In the genomic region with DNA sequence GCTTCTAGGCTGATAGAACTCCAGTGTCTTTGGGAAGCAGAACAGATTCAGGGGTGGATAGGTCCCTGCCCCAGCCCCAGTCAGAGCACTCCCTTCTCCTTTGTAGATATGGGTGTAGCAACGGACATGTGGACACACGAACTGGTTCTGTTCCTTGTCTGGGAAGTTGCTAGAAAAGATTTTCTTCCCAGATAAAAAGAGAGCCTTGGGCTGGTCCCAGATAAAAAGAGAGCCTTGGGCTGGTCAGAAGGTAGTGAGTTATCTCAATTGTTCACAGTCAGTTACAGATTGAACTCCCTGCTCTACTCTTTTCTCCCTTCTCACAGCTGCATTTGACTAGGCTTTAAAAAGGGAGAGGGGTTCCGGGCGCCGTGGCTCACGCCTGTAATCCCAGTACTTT, we compare ENCODE assay signal across 1 cellular context.
TF ChIP-seq lines count a peak whose summit lies in the region.

No MANE protein-coding gene starts in this region.

TF ChIP-seq in HepG2, 621 proteins besides CTCF, POLR2A, EP300 and RAD21:
- TF ChIP-seq TMF1 (CRISPR knock-in tag; IDR thresholded peaks at IDR 0.05; ENCODE audit: low read depth) (no peak), EHMT2 (IDR thresholded peaks at IDR 0.05; ENCODE audit: borderline replicate concordance, low read depth, low read length) (no peak), ATRX (CRISPR knock-in tag; IDR thresholded peaks at IDR 0.05; ENCODE audit: borderline replicate concordance) (no peak), MYC (CRISPR knock-in tag; IDR thresholded peaks at IDR 0.05; ENCODE audit: borderline replicate concordance) (no peak), ZNF724P (CRISPR knock-in tag; IDR thresholded peaks at IDR 0.05; ENCODE audit: borderline replicate concordance) (no peak)
- TF ChIP-seq, protein P1, sequence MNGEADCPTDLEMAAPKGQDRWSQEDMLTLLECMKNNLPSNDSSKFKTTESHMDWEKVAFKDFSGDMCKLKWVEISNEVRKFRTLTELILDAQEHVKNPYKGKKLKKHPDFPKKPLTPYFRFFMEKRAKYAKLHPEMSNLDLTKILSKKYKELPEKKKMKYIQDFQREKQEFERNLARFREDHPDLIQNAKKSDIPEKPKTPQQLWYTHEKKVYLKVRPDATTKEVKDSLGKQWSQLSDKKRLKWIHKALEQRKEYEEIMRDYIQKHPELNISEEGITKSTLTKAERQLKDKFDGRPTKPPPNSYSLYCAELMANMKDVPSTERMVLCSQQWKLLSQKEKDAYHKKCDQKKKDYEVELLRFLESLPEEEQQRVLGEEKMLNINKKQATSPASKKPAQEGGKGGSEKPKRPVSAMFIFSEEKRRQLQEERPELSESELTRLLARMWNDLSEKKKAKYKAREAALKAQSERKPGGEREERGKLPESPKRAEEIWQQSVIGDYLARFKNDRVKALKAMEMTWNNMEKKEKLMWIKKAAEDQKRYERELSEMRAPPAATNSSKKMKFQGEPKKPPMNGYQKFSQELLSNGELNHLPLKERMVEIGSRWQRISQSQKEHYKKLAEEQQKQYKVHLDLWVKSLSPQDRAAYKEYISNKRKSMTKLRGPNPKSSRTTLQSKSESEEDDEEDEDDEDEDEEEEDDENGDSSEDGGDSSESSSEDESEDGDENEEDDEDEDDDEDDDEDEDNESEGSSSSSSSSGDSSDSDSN (CRISPR knock-in tag; IDR thresholded peaks at IDR 0.05), result no peak
- TF ChIP-seq, protein P2, sequence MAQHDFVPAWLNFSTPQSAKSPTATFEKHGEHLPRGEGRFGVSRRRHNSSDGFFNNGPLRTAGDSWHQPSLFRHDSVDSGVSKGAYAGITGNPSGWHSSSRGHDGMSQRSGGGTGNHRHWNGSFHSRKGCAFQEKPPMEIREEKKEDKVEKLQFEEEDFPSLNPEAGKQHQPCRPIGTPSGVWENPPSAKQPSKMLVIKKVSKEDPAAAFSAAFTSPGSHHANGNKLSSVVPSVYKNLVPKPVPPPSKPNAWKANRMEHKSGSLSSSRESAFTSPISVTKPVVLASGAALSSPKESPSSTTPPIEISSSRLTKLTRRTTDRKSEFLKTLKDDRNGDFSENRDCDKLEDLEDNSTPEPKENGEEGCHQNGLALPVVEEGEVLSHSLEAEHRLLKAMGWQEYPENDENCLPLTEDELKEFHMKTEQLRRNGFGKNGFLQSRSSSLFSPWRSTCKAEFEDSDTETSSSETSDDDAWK (CRISPR knock-in tag; IDR thresholded peaks at IDR 0.05), result no peak
- TF ChIP-seq, protein P3, sequence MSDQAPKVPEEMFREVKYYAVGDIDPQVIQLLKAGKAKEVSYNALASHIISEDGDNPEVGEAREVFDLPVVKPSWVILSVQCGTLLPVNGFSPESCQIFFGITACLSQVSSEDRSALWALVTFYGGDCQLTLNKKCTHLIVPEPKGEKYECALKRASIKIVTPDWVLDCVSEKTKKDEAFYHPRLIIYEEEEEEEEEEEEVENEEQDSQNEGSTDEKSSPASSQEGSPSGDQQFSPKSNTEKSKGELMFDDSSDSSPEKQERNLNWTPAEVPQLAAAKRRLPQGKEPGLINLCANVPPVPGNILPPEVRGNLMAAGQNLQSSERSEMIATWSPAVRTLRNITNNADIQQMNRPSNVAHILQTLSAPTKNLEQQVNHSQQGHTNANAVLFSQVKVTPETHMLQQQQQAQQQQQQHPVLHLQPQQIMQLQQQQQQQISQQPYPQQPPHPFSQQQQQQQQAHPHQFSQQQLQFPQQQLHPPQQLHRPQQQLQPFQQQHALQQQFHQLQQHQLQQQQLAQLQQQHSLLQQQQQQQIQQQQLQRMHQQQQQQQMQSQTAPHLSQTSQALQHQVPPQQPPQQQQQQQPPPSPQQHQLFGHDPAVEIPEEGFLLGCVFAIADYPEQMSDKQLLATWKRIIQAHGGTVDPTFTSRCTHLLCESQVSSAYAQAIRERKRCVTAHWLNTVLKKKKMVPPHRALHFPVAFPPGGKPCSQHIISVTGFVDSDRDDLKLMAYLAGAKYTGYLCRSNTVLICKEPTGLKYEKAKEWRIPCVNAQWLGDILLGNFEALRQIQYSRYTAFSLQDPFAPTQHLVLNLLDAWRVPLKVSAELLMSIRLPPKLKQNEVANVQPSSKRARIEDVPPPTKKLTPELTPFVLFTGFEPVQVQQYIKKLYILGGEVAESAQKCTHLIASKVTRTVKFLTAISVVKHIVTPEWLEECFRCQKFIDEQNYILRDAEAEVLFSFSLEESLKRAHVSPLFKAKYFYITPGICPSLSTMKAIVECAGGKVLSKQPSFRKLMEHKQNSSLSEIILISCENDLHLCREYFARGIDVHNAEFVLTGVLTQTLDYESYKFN (CRISPR knock-in tag; conservative IDR thresholded peaks at IDR 0.05), result no peak
- TF ChIP-seq, protein P4, sequence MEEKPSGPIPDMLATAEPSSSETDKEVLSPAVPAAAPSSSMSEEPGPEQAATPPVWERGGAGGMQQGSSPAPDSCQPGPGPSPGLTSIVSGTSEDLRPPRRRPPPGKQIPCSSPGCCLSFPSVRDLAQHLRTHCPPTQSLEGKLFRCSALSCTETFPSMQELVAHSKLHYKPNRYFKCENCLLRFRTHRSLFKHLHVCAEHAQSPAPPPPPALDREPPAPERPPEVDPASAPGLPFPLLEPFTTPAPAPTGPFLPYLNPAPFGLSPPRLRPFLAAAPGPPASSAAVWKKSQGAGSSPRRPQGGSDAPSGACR (CRISPR knock-in tag; IDR thresholded peaks at IDR 0.05), result no peak
